ENCODE assay signal across 9 cellular contexts in genomic region chr9:93673271-93673843, GRCh38.
A peak's percentile ranks its signal among the peaks of the same experiment; 100 is the strongest.
DNase-seq lines count a peak whose midpoint lies in the region; ATAC-seq, FAIRE-seq and TF ChIP-seq lines count a peak whose summit lies in the region.
"Had no signal": no experiment of that assay in that cellular context is flagged by ENCODE, and none has a peak within 500 bp of the region (broad histone marks: within the 10 kb centered on the region; RNA-seq: fewer than 3 reads in every experiment).

No MANE protein-coding gene starts in this region.

- H3K36me3 ChIP-seq in DND-41 (ENCODE audit: insufficient read depth, low read length) (peaks cover 55% of the 10 kb centered on the region), pancreas (peaks cover 0 to 25% (median 0%) of the 10 kb centered on the region in 3 donors)

- TF ChIP-seq CTCF in DND-41 (IDR thresholded peaks at IDR 0.05; ENCODE audit: borderline replicate concordance, extremely low read depth, low read length, poor library complexity, severe bottlenecking) (no peak), pancreas (IDR thresholded peaks at IDR 0.05) (no peak)

- H3K27ac ChIP-seq in DND-41 (ENCODE audit: low read length) (no peak overlapping the region), pancreas (no peak overlapping the region)

- H3K4me3 ChIP-seq in DND-41 (ENCODE audit: low read depth in 1 of 2, low read length in 2 of 2) (no peak overlapping the region), pancreas (no peak overlapping the region)

- no peaks in the 10 kb centered on the region for H3K79me2 ChIP-seq in DND-41 (ENCODE audit: insufficient read depth, low read length)

- DNase-seq in DND-41 (peak; percentile 14), NCI-H1105 (lab: John Stamatoyannopoulos, UW) (peak; percentile 23), ecto neural progenitor cell (ENCODE audit: low spot score) (peak; percentile 42), pancreas (peak in 5 of 6 donors; percentile 5 to 50 (median 18)), SIG-M5 treated with dmso at 0.1 percent for 504 hours (lab: John Stamatoyannopoulos, UW; ENCODE audit: unreplicated experiment) (no peak)
- DNase-seq: activated CD4-positive, alpha-beta T cell treated with anti-CD3 and anti-CD28 coated beads, Interleukin-2, amount 10 ng/mL, durations not matched to agents 24 days and 14 days; NCI-H526 treated with DMSO at 0.1 percent for 48 hours had no signal

- peaks cover 25% of the 10 kb centered on the region for H4K20me1 ChIP-seq in DND-41 (ENCODE audit: insufficient read depth, low read length)

- no peaks in the 10 kb centered on the region for H3K4me1 ChIP-seq in DND-41 (ENCODE audit: insufficient read depth, low read length)
- no peaks in the 10 kb centered on the region for H3K4me1 ChIP-seq in pancreas

- H3K9me3 ChIP-seq in DND-41 (ENCODE audit: insufficient read depth, low read length, severe bottlenecking), result no peaks in the 10 kb centered on the region
- H3K9me3 ChIP-seq in pancreas, result no peaks in the 10 kb centered on the region

- intact Hi-C loops in pancreas (cut with DNase I), result no loop called here

- no peak overlapping the region for H2AFZ ChIP-seq in DND-41 (ENCODE audit: low read depth, low read length)

- WGBS in pancreas, 2 donors, result 89% methylated on average over 11 of the region's 11 CpGs

- ATAC-seq in DND-41 (ENCODE audit: insufficient read depth, low read depth), result peak; percentile 35
- no peak for ATAC-seq in pancreas
- ATAC-seq in GM18868 (IDR thresholded peaks at IDR 0.05; ENCODE audit: unreplicated experiment), result no peak
- ATAC-seq in GM21786 (IDR thresholded peaks at IDR 0.05; ENCODE audit: unreplicated experiment), result no peak

- H3K27me3 ChIP-seq in DND-41 (ENCODE audit: insufficient read depth, low read length, poor library complexity), result no peaks in the 10 kb centered on the region
- H3K27me3 ChIP-seq in pancreas, result no peaks in the 10 kb centered on the region

- no peak overlapping the region for H3K9ac ChIP-seq in DND-41 (ENCODE audit: low read depth, low read length)

- no peak overlapping the region for H3K4me2 ChIP-seq in DND-41 (ENCODE audit: insufficient read depth, low read length)

- FAIRE-seq in pancreas (lab: Jason Lieb, UNC), result no peak
